Comparison of ENCODE assay signal across 1 cellular context in genomic region chr5:143446535-143447226, GRCh38.
TF ChIP-seq lines count a peak whose summit lies in the region.

No MANE protein-coding gene starts in this region.

TF ChIP-seq in SK-N-SH, 30 proteins besides CTCF, POLR2A, EP300 and RAD21 (continued from another document):
- TF ChIP-seq PBX3 (IDR thresholded peaks at IDR 0.05) (no peak), RCOR1 (IDR thresholded peaks at IDR 0.05; ENCODE audit: low read length) (no peak)
